1 cellular context compared by ENCODE assay signal in the genomic region with DNA sequence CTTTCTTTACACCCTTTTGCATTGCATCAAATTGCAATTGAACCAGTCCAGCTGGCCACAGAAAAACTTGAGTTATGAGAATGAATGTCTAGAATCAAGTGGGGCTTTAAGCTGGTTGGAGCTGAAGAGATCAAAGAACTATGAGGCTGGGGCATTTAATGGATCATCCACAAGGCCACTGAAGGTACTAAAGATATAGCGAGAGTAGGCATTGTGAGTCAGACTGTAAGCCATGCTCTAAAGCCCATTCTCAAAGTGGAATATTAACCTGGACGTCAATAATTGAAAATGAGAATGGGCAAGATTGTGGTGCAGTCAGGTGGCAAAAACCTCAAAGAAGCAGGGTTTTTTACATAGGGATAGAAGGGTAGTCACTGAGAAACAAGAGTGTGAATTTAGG.
TF ChIP-seq lines count a peak whose summit lies in the region.

No MANE protein-coding gene starts in this region.

TF ChIP-seq in HepG2, 621 proteins besides CTCF, POLR2A, EP300 and RAD21 (continued from another document):
- TF ChIP-seq, protein P1, sequence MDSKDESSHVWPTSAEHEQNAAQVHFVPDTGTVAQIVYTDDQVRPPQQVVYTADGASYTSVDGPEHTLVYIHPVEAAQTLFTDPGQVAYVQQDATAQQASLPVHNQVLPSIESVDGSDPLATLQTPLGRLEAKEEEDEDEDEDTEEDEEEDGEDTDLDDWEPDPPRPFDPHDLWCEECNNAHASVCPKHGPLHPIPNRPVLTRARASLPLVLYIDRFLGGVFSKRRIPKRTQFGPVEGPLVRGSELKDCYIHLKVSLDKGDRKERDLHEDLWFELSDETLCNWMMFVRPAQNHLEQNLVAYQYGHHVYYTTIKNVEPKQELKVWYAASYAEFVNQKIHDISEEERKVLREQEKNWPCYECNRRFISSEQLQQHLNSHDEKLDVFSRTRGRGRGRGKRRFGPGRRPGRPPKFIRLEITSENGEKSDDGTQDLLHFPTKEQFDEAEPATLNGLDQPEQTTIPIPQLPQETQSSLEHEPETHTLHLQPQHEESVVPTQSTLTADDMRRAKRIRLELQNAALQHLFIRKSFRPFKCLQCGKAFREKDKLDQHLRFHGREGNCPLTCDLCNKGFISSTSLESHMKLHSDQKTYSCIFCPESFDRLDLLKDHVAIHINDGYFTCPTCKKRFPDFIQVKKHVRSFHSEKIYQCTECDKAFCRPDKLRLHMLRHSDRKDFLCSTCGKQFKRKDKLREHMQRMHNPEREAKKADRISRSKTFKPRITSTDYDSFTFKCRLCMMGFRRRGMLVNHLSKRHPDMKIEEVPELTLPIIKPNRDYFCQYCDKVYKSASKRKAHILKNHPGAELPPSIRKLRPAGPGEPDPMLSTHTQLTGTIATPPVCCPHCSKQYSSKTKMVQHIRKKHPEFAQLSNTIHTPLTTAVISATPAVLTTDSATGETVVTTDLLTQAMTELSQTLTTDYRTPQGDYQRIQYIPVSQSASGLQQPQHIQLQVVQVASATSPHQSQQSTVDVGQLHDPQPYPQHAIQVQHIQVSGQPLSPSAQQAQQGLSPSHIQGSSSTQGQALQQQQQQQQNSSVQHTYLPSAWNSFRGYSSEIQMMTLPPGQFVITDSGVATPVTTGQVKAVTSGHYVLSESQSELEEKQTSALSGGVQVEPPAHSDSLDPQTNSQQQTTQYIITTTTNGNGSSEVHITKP (CRISPR knock-in tag; IDR thresholded peaks at IDR 0.05; ENCODE audit: low read depth): no peak
- no peak for TF ChIP-seq MED13 (CRISPR knock-in tag; IDR thresholded peaks at IDR 0.05)
- no peak for TF ChIP-seq ZNF253 (CRISPR knock-in tag; IDR thresholded peaks at IDR 0.05; ENCODE audit: borderline replicate concordance)
- TF ChIP-seq TOE1 (CRISPR knock-in tag; IDR thresholded peaks at IDR 0.05): no peak
- no peak for TF ChIP-seq ZNF367 (CRISPR knock-in tag; IDR thresholded peaks at IDR 0.05; ENCODE audit: borderline replicate concordance)
- TF ChIP-seq ZNF709 (CRISPR knock-in tag; IDR thresholded peaks at IDR 0.05): no peak
- no peak for TF ChIP-seq ZNF782 (CRISPR knock-in tag; IDR thresholded peaks at IDR 0.05; ENCODE audit: borderline replicate concordance)
- no peak for TF ChIP-seq ZNF839 (CRISPR knock-in tag; IDR thresholded peaks at IDR 0.05; ENCODE audit: borderline replicate concordance)
- no peak for TF ChIP-seq ZNF577 (CRISPR knock-in tag; IDR thresholded peaks at IDR 0.05; ENCODE audit: borderline replicate concordance, low read depth)
- TF ChIP-seq NCOA2 (CRISPR knock-in tag; IDR thresholded peaks at IDR 0.05): peak; percentile 38; the same call in 1 of the 2 replicates
- no peak for TF ChIP-seq NRL (CRISPR knock-in tag; IDR thresholded peaks at IDR 0.05; ENCODE audit: borderline replicate concordance)
- TF ChIP-seq GATA4 (IDR thresholded peaks at IDR 0.05; ENCODE audit: borderline replicate concordance, low read depth): no peak
- no peak for TF ChIP-seq SMARCE1 (IDR thresholded peaks at IDR 0.05; ENCODE audit: borderline replicate concordance)
- no peak for TF ChIP-seq ZFYVE20 (CRISPR knock-in tag; IDR thresholded peaks at IDR 0.05; ENCODE audit: borderline replicate concordance, low read depth)
- TF ChIP-seq, protein P2, sequence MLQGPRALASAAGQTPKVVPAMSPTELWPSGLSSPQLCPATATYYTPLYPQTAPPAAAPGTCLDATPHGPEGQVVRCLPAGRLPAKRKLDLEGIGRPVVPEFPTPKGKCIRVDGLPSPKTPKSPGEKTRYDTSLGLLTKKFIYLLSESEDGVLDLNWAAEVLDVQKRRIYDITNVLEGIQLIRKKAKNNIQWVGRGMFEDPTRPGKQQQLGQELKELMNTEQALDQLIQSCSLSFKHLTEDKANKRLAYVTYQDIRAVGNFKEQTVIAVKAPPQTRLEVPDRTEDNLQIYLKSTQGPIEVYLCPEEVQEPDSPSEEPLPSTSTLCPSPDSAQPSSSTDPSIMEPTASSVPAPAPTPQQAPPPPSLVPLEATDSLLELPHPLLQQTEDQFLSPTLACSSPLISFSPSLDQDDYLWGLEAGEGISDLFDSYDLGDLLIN (CRISPR knock-in tag; IDR thresholded peaks at IDR 0.05; ENCODE audit: borderline replicate concordance): no peak
- peak; percentile 37; the same call in 1 of the 2 replicates for TF ChIP-seq ERF (CRISPR knock-in tag; IDR thresholded peaks at IDR 0.05)
- TF ChIP-seq CREB1 (IDR thresholded peaks at IDR 0.05): no peak
- no peak for TF ChIP-seq CREB1 (CRISPR knock-in tag; IDR thresholded peaks at IDR 0.05)
- TF ChIP-seq, protein P3, sequence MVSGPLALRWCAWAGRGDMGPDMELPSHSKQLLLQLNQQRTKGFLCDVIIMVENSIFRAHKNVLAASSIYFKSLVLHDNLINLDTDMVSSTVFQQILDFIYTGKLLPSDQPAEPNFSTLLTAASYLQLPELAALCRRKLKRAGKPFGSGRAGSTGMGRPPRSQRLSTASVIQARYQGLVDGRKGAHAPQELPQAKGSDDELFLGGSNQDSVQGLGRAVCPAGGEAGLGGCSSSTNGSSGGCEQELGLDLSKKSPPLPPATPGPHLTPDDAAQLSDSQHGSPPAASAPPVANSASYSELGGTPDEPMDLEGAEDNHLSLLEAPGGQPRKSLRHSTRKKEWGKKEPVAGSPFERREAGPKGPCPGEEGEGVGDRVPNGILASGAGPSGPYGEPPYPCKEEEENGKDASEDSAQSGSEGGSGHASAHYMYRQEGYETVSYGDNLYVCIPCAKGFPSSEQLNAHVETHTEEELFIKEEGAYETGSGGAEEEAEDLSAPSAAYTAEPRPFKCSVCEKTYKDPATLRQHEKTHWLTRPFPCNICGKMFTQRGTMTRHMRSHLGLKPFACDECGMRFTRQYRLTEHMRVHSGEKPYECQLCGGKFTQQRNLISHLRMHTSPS (CRISPR knock-in tag; IDR thresholded peaks at IDR 0.05; ENCODE audit: low read depth): no peak
- no peak for TF ChIP-seq ZFX (CRISPR knock-in tag; IDR thresholded peaks at IDR 0.05; ENCODE audit: low read depth)
- TF ChIP-seq HOXA3 (CRISPR knock-in tag; IDR thresholded peaks at IDR 0.05): peak; percentile 12; the same call in 1 of the 2 replicates
- no peak for TF ChIP-seq ZNF20 (CRISPR knock-in tag; IDR thresholded peaks at IDR 0.05)
- TF ChIP-seq, protein P4, sequence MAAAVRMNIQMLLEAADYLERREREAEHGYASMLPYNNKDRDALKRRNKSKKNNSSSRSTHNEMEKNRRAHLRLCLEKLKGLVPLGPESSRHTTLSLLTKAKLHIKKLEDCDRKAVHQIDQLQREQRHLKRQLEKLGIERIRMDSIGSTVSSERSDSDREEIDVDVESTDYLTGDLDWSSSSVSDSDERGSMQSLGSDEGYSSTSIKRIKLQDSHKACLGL (CRISPR knock-in tag; IDR thresholded peaks at IDR 0.05): no peak
- TF ChIP-seq SKIL (CRISPR knock-in tag; IDR thresholded peaks at IDR 0.05; ENCODE audit: borderline replicate concordance): no peak
- TF ChIP-seq KDM5A (IDR thresholded peaks at IDR 0.05; ENCODE audit: borderline replicate concordance, low read length): no peak
- peak; percentile 45; the same call in 1 of the 2 replicates for TF ChIP-seq RXRB (CRISPR knock-in tag; IDR thresholded peaks at IDR 0.05; ENCODE audit: borderline replicate concordance)
- TF ChIP-seq FOSL2 (CRISPR knock-in tag; IDR thresholded peaks at IDR 0.05): peak; percentile 80
- no peak for TF ChIP-seq ZNF441 (CRISPR knock-in tag; IDR thresholded peaks at IDR 0.05; ENCODE audit: borderline replicate concordance)
- no peak for TF ChIP-seq SOX6 (IDR thresholded peaks at IDR 0.05)
- TF ChIP-seq SOX6 (CRISPR knock-in tag; IDR thresholded peaks at IDR 0.05): peak; percentile 69
- no peak for TF ChIP-seq SMAD9 (CRISPR knock-in tag; IDR thresholded peaks at IDR 0.05)
- peak; percentile 52; the same call in 1 of the 2 replicates for TF ChIP-seq ONECUT2 (CRISPR knock-in tag; IDR thresholded peaks at IDR 0.05)
- no peak for TF ChIP-seq PCBP1 (IDR thresholded peaks at IDR 0.05; ENCODE audit: borderline replicate concordance, low read depth, low read length)
- TF ChIP-seq ISX (CRISPR knock-in tag; conservative IDR thresholded peaks at IDR 0.05): no peak
- peak; percentile 64; the same call in 1 of the 2 replicates for TF ChIP-seq HMG20A (CRISPR knock-in tag; IDR thresholded peaks at IDR 0.05; ENCODE audit: borderline replicate concordance)
- TF ChIP-seq JUN (CRISPR knock-in tag; IDR thresholded peaks at IDR 0.05): no peak
- TF ChIP-seq GPN1 (CRISPR knock-in tag; IDR thresholded peaks at IDR 0.05; ENCODE audit: borderline replicate concordance): no peak
- no peak for TF ChIP-seq ZKSCAN1 (IDR thresholded peaks at IDR 0.05; ENCODE audit: low read length)
- TF ChIP-seq HMGXB4 (CRISPR knock-in tag; IDR thresholded peaks at IDR 0.05; ENCODE audit: borderline replicate concordance in 1 of 2, low read depth in 1 of 2): no peak; a peak in 1 of 4 replicates
- no peak for TF ChIP-seq ZNF230 (CRISPR knock-in tag; IDR thresholded peaks at IDR 0.05)
- no peak for TF ChIP-seq ZNF775 (CRISPR knock-in tag; IDR thresholded peaks at IDR 0.05; ENCODE audit: borderline replicate concordance)
- TF ChIP-seq ZNF7 (CRISPR knock-in tag; IDR thresholded peaks at IDR 0.05): no peak
